Comparison of ENCODE assay signal across 8 cellular contexts in the genomic region with DNA sequence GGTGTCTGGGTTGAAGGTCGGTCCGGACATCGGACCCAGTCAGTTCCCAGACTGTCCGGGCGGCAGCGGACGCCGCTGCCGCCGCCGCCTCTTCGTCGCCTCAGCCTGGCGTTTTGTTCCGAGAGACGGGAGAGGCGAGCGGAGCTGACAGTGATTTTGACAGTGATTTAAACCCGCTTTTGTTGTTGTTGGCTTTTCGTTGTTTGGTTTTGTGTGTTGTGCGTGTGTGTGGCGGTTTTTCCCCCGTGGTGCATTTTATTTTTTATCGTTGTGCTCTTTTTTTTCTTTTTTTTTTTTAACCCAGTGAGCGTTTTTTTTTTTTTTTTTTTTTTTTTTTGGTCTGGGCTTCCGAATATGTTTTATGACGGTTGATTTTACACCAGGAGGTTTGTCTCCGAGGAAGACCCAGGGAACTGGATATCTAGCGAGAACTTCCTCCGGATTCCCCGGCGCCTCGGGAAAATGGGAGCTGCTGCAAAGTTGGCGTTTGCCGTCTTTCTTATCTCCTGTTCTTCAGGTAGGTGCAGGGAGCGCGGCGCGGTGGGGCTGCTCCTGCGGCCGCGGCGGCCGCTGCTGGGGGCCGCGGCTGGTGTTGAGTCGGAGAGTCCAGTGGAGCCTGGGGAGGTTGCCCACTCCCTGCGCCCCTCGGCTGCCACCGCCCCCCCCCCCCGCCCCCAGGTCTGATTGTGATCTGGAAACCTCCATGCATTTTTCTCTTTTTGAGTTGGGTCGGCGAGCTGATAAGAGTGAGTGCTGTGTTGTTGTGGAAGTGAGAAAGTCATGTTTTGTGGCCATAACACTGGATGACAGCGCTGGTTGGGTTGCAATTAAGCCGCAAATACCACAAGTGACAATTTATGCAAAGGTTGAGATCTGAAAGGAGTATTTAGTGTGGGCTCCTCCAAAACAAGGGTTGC. TPM values are rescaled to one million over a fixed set of nuclear protein-coding genes. Genes with fewer than 3 reads are reported as not detected.
A peak's percentile ranks its signal among the peaks of the same experiment; 100 is the strongest.
DNase-seq lines count a peak whose midpoint lies in the region; ATAC-seq and TF ChIP-seq lines count a peak whose summit lies in the region.

Gene ACVR2A, plus strand, starts transcription at position 339 of the 917 bp plus-strand sequence. Its CDS starts 124 bp downstream, at position 463.

- DNase-seq in NCI-H2196 (lab: John Stamatoyannopoulos, UW; ENCODE audit: unreplicated experiment), result peak; percentile 75
- peak; percentile 66 for DNase-seq in activated CD8-positive, alpha-beta T cell treated with anti-CD3 and anti-CD28 coated beads for 36 hours
- no peak for DNase-seq in mesenteric fat pad (ENCODE audit: low spot score)
- DNase-seq in stimulated activated CD8-positive, alpha-beta memory T cell treated with anti-CD3 and anti-CD28 coated beads, Interleukin-4, amount 100 ng/mL, for 48 hours, result peak; percentile 56

- H3K4me1 ChIP-seq in endocrine pancreas (ENCODE audit: control insufficient read depth, insufficient read depth, low read length), result peaks cover 14% of the 10 kb centered on the region

- no peaks in the 10 kb centered on the region for H3K9me3 Mint-ChIP-seq in activated CD8-positive, alpha-beta T cell treated with anti-CD3 and anti-CD28 coated beads for 36 hours

- POLR2A ChIA-PET in activated CD8-positive, alpha-beta T cell treated with anti-CD3 and anti-CD28 coated beads for 36 hours (lab: Charles Lee), result interaction anchor here (0.7 kb wide), 1 partner anchor 23 kb away, joined by 3 read pairs; no protein-coding TSS in a partner anchor

- no peaks in the 10 kb centered on the region for H3K27me3 ChIP-seq in endocrine pancreas (ENCODE audit: control insufficient read depth, insufficient read depth, low read length)

- H3K9ac ChIP-seq in endocrine pancreas (ENCODE audit: control insufficient read depth, insufficient read depth, low read length), result peak within 1 kb of the TSS; percentile 96

- ATAC-seq in GM18505 (IDR thresholded peaks at IDR 0.05; ENCODE audit: unreplicated experiment), result peak; percentile 46
- peak; percentile 51 for ATAC-seq in HG02943 (IDR thresholded peaks at IDR 0.05; ENCODE audit: low read depth, unreplicated experiment)
- peak; percentile 29 for ATAC-seq in activated CD8-positive, alpha-beta T cell treated with anti-CD3 and anti-CD28 coated beads for 36 hours

- H3K4me3 Mint-ChIP-seq in activated CD8-positive, alpha-beta T cell treated with anti-CD3 and anti-CD28 coated beads for 36 hours, result peak within 1 kb of the TSS; percentile 91

- peaks cover 1% of the 10 kb centered on the region for H3K36me3 Mint-ChIP-seq in activated CD8-positive, alpha-beta T cell treated with anti-CD3 and anti-CD28 coated beads for 36 hours (ENCODE audit: low read depth)

- TF ChIP-seq CTCF in 22Rv1 (IDR thresholded peaks at IDR 0.05), result no peak
- no peak for TF ChIP-seq CTCF in activated CD8-positive, alpha-beta T cell treated with anti-CD3 and anti-CD28 coated beads for 36 hours (IDR thresholded peaks at IDR 0.05)

- H3K27me3 Mint-ChIP-seq in activated CD8-positive, alpha-beta T cell treated with anti-CD3 and anti-CD28 coated beads for 36 hours, result peaks cover 46% of the 10 kb centered on the region

- H3K9me3 ChIP-seq in endocrine pancreas (ENCODE audit: control insufficient read depth, low read length), result no peaks in the 10 kb centered on the region

- no peaks in the 10 kb centered on the region for H3K36me3 ChIP-seq in endocrine pancreas (ENCODE audit: control insufficient read depth, insufficient read depth, low read length)

- H3K27ac Mint-ChIP-seq in activated CD8-positive, alpha-beta T cell treated with anti-CD3 and anti-CD28 coated beads for 36 hours, result peak within 1 kb of the TSS; percentile 80

- intact Hi-C loops in activated CD8-positive, alpha-beta T cell treated with anti-CD3 and anti-CD28 coated beads for 36 hours (cut with micrococcal nuclease), result no loop called here

- H3K4me1 Mint-ChIP-seq in activated CD8-positive, alpha-beta T cell treated with anti-CD3 and anti-CD28 coated beads for 36 hours (ENCODE audit: low read depth), result peaks cover 25% of the 10 kb centered on the region

- peak; percentile 0 for TF ChIP-seq POLR2A in GM18505 (IDR thresholded peaks at IDR 0.05; ENCODE audit: borderline replicate concordance, extremely low read depth, insufficient read depth, insufficient read length)

- H3K4me3 ChIP-seq in endocrine pancreas (ENCODE audit: control insufficient read depth, insufficient read depth, low read length), result peak within 1 kb of the TSS; percentile 99

- H3K27ac ChIP-seq in 22Rv1, result peak within 1 kb of the TSS; percentile 80

- CTCF ChIA-PET in activated CD8-positive, alpha-beta T cell treated with anti-CD3 and anti-CD28 coated beads for 36 hours (lab: Charles Lee), result no interaction called here

RNA-seq across cellular contexts. Expression of gene ACVR2A, which starts in this region (rescaled TPM):
- total RNA-seq in activated CD8-positive, alpha-beta T cell treated with anti-CD3 and anti-CD28 coated beads for 36 hours, result 1 to 10 TPM in 1 of 2 experiments, under 1 TPM in 1; 0.63 to 1.2 TPM
- 15.9 TPM for total RNA-seq in mesenteric fat pad
